Comparison of ENCODE assay signal across 1 cellular context in the genomic region with DNA sequence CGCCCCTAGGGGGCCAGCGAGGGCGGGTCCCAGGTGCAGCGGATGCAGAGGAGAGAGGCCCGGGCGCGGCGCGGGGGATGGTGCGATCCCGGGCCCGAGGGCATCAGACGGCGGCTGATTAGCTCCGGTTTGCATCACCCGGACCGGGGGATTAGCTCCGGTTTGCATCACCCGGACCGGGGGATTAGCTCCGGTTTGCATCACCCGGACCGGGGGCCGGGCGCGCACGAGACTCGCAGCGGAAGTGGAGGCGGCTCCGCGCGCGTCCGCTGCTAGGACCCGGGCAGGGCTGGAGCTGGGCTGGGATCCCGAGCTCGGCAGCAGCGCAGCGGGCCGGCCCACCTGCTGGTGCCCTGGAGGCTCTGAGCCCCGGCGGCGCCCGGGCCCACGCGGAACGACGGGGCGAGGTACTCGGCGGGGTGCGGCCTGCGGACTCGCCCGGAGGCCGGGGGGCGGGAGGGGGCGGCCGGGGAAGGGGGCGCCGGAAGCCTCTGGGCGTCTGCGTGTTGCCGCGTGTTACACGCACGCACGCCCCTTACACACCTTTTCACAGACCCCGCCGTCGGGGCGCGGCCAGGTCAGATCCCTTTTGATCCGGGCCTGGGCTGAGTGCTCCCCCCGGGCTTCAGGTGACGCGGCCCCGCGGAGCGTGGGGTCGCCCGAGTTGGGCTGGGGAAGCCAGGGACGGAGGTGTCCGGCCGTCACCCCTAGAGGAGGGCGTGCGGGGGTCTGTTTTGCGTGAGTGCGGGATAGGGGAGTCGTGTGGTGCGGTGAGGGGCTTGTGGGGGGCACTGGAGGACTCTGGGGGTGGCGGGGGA.
TF ChIP-seq lines count a peak whose summit lies in the region.

No MANE protein-coding gene starts in this region.

TF ChIP-seq in K562, 482 proteins besides CTCF, POLR2A, EP300 and RAD21 (continued from another document and continues in another):
- TF ChIP-seq, protein P1, sequence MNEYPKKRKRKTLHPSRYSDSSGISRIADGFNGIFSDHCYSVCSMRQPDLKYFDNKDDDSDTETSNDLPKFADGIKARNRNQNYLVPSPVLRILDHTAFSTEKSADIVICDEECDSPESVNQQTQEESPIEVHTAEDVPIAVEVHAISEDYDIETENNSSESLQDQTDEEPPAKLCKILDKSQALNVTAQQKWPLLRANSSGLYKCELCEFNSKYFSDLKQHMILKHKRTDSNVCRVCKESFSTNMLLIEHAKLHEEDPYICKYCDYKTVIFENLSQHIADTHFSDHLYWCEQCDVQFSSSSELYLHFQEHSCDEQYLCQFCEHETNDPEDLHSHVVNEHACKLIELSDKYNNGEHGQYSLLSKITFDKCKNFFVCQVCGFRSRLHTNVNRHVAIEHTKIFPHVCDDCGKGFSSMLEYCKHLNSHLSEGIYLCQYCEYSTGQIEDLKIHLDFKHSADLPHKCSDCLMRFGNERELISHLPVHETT (CRISPR knock-in tag; conservative IDR thresholded peaks at IDR 0.05 in 1 of 2, IDR thresholded peaks at IDR 0.05 in 1 of 2) = peak in 1 of 2 experiments; percentile 99; a peak in 3 of 4 replicates
- TF ChIP-seq, protein P2, sequence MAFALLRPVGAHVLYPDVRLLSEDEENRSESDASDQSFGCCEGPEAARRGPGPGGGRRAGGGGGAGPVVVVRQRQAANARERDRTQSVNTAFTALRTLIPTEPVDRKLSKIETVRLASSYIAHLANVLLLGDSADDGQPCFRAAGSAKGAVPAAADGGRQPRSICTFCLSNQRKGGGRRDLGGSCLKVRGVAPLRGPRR (CRISPR knock-in tag; IDR thresholded peaks at IDR 0.05) = no peak
- TF ChIP-seq EWSR1 (IDR thresholded peaks at IDR 0.05; ENCODE audit: borderline replicate concordance, low read depth, partially characterized antibody) (no peak), DDX20 (tag; IDR thresholded peaks at IDR 0.05; ENCODE audit: low read depth) (no peak), BDP1 (IDR thresholded peaks at IDR 0.05; ENCODE audit: insufficient read depth, insufficient read length) (no peak), NFATC3 (IDR thresholded peaks at IDR 0.05) (no peak), ZNF23 (CRISPR knock-in tag; IDR thresholded peaks at IDR 0.05) (no peak), CHD4 (IDR thresholded peaks at IDR 0.05; ENCODE audit: insufficient read depth, insufficient replicate concordance, low read depth, low read length, poor library complexity, severe bottlenecking) (no peak), MAFG (tag; conservative IDR thresholded peaks at IDR 0.05) (no peak), FOXJ2 (tag; IDR thresholded peaks at IDR 0.05) (peak; percentile 26), NCOR1 (IDR thresholded peaks at IDR 0.05) (peak; percentile 88), MAFK (IDR thresholded peaks at IDR 0.05; ENCODE audit: low read length) (no peak), SP1 (CRISPR knock-in tag; IDR thresholded peaks at IDR 0.05) (peak; percentile 59; the same call in 1 of the 2 replicates), NELFE (IDR thresholded peaks at IDR 0.05; ENCODE audit: insufficient read depth, insufficient read length) (no peak), ZSCAN32 (CRISPR knock-in tag; IDR thresholded peaks at IDR 0.05) (peak; percentile 98), COPS2 (conservative IDR thresholded peaks at IDR 0.05) (no peak), TAF1 (IDR thresholded peaks at IDR 0.05; ENCODE audit: control insufficient read depth, extremely low read depth, insufficient read depth, low read length, severe bottlenecking) (peak; percentile 67), DACH1 (IDR thresholded peaks at IDR 0.05; ENCODE audit: partially characterized antibody) (peak; percentile 64), DMBX1 (CRISPR knock-in tag; IDR thresholded peaks at IDR 0.05; ENCODE audit: borderline replicate concordance) (peak; percentile 86), RNF2 (IDR thresholded peaks at IDR 0.05) (peak; percentile 100), NR3C1 (CRISPR knock-in tag; IDR thresholded peaks at IDR 0.05) (peak; percentile 81; the same call in 1 of the 2 replicates), FOXP1 (CRISPR knock-in tag; IDR thresholded peaks at IDR 0.05) (no peak), HDAC1 (IDR thresholded peaks at IDR 0.05) (peak in 1 of 2 experiments; percentile 60; a peak in 2 of 4 replicates), KLF13 (tag; IDR thresholded peaks at IDR 0.05; ENCODE audit: borderline replicate concordance, low read depth) (peak; percentile 41; the same call in 1 of the 2 replicates), NR1H2 (CRISPR knock-in tag; IDR thresholded peaks at IDR 0.05) (no peak), TGIF2 (CRISPR knock-in tag; IDR thresholded peaks at IDR 0.05) (no peak), ZC3H8 (IDR thresholded peaks at IDR 0.05) (no peak), ZNF707 (CRISPR knock-in tag; conservative IDR thresholded peaks at IDR 0.05) (no peak), ZNF766 (CRISPR knock-in tag; conservative IDR thresholded peaks at IDR 0.05) (0 out of 2 replicates have a peak, but pooled peaks have one; percentile 51), PTBP1 (IDR thresholded peaks at IDR 0.05; ENCODE audit: low read depth, low read length) (no peak), GTF2F1 (IDR thresholded peaks at IDR 0.05; ENCODE audit: low read depth, low read length) (no peak), BRF1 (IDR thresholded peaks at IDR 0.05; ENCODE audit: borderline replicate concordance, extremely low read depth, insufficient read length) (no peak), KLF6 (CRISPR knock-in tag; IDR thresholded peaks at IDR 0.05; ENCODE audit: borderline replicate concordance) (peak; percentile 61; the same call in 1 of the 2 replicates), SAFB (IDR thresholded peaks at IDR 0.05; ENCODE audit: borderline replicate concordance, low read depth, low read length) (peak; percentile 30; the same call in 1 of the 2 replicates), CEBPB (tag; IDR thresholded peaks at IDR 0.05) (peak; percentile 91), TFAM (CRISPR knock-in tag; conservative IDR thresholded peaks at IDR 0.05) (no peak), SP2 (IDR thresholded peaks at IDR 0.05; ENCODE audit: extremely low read depth, low read depth, low read length, poor library complexity, severe bottlenecking) (no peak), SRF (CRISPR knock-in tag; IDR thresholded peaks at IDR 0.05) (no peak), SMAD4 (CRISPR knock-in tag; conservative IDR thresholded peaks at IDR 0.05) (peak; percentile 100), HOXB6 (CRISPR knock-in tag; IDR thresholded peaks at IDR 0.05; ENCODE audit: borderline replicate concordance) (no peak), GATAD2A (IDR thresholded peaks at IDR 0.05) (peak; percentile 48; the same call in 1 of the 2 replicates), CBFA2T3 (IDR thresholded peaks at IDR 0.05) (peak; percentile 78), TAF7 (tag; IDR thresholded peaks at IDR 0.05) (no peak), CTBP1 (IDR thresholded peaks at IDR 0.05; ENCODE audit: borderline replicate concordance) (peak; percentile 96), FOSL1 (tag; conservative IDR thresholded peaks at IDR 0.05) (peak; percentile 62), SETDB1 (IDR thresholded peaks at IDR 0.05; ENCODE audit: low read length) (no peak)
- TF ChIP-seq, protein P3, sequence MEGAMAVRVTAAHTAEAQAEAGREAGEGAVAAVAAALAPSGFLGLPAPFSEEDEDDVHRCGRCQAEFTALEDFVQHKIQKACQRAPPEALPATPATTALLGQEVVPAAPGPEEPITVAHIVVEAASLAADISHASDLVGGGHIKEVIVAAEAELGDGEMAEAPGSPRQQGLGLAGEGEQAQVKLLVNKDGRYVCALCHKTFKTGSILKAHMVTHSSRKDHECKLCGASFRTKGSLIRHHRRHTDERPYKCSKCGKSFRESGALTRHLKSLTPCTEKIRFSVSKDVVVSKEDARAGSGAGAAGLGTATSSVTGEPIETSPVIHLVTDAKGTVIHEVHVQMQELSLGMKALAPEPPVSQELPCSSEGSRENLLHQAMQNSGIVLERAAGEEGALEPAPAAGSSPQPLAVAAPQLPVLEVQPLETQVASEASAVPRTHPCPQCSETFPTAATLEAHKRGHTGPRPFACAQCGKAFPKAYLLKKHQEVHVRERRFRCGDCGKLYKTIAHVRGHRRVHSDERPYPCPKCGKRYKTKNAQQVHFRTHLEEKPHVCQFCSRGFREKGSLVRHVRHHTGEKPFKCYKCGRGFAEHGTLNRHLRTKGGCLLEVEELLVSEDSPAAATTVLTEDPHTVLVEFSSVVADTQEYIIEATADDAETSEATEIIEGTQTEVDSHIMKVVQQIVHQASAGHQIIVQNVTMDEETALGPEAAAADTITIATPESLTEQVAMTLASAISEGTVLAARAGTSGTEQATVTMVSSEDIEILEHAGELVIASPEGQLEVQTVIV (CRISPR knock-in tag; IDR thresholded peaks at IDR 0.05; ENCODE audit: borderline replicate concordance) = no peak
- TF ChIP-seq, protein P4, sequence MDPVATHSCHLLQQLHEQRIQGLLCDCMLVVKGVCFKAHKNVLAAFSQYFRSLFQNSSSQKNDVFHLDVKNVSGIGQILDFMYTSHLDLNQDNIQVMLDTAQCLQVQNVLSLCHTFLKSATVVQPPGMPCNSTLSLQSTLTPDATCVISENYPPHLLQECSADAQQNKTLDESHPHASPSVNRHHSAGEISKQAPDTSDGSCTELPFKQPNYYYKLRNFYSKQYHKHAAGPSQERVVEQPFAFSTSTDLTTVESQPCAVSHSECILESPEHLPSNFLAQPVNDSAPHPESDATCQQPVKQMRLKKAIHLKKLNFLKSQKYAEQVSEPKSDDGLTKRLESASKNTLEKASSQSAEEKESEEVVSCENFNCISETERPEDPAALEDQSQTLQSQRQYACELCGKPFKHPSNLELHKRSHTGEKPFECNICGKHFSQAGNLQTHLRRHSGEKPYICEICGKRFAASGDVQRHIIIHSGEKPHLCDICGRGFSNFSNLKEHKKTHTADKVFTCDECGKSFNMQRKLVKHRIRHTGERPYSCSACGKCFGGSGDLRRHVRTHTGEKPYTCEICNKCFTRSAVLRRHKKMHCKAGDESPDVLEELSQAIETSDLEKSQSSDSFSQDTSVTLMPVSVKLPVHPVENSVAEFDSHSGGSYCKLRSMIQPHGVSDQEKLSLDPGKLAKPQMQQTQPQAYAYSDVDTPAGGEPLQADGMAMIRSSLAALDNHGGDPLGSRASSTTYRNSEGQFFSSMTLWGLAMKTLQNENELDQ (CRISPR knock-in tag; IDR thresholded peaks at IDR 0.05; ENCODE audit: borderline replicate concordance) = no peak
- TF ChIP-seq, protein P5, sequence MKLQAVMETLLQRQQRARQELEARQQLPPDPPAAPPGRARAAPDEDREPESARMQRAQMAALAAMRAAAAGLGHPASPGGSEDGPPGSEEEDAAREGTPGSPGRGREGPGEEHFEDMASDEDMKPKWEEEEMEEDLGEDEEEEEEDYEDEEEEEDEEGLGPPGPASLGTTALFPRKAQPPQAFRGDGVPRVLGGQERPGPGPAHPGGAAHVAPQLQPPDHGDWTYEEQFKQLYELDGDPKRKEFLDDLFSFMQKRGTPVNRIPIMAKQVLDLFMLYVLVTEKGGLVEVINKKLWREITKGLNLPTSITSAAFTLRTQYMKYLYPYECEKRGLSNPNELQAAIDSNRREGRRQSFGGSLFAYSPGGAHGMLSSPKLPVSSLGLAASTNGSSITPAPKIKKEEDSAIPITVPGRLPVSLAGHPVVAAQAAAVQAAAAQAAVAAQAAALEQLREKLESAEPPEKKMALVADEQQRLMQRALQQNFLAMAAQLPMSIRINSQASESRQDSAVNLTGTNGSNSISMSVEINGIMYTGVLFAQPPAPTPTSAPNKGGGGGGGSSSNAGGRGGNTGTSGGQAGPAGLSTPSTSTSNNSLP (IDR thresholded peaks at IDR 0.05; ENCODE audit: borderline replicate concordance, low read depth, low read length) = no peak
- TF ChIP-seq, protein P6, sequence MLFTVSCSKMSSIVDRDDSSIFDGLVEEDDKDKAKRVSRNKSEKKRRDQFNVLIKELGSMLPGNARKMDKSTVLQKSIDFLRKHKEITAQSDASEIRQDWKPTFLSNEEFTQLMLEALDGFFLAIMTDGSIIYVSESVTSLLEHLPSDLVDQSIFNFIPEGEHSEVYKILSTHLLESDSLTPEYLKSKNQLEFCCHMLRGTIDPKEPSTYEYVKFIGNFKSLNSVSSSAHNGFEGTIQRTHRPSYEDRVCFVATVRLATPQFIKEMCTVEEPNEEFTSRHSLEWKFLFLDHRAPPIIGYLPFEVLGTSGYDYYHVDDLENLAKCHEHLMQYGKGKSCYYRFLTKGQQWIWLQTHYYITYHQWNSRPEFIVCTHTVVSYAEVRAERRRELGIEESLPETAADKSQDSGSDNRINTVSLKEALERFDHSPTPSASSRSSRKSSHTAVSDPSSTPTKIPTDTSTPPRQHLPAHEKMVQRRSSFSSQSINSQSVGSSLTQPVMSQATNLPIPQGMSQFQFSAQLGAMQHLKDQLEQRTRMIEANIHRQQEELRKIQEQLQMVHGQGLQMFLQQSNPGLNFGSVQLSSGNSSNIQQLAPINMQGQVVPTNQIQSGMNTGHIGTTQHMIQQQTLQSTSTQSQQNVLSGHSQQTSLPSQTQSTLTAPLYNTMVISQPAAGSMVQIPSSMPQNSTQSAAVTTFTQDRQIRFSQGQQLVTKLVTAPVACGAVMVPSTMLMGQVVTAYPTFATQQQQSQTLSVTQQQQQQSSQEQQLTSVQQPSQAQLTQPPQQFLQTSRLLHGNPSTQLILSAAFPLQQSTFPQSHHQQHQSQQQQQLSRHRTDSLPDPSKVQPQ (CRISPR knock-in tag; IDR thresholded peaks at IDR 0.05; ENCODE audit: borderline replicate concordance) = no peak
- TF ChIP-seq, protein P7, sequence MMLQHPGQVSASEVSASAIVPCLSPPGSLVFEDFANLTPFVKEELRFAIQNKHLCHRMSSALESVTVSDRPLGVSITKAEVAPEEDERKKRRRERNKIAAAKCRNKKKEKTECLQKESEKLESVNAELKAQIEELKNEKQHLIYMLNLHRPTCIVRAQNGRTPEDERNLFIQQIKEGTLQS (IDR thresholded peaks at IDR 0.05) = peak; percentile 99
- TF ChIP-seq, protein P7 (CRISPR knock-in tag; conservative IDR thresholded peaks at IDR 0.05) = 0 out of 2 replicates have a peak, but pooled peaks have one; percentile 35
- TF ChIP-seq, protein P8, sequence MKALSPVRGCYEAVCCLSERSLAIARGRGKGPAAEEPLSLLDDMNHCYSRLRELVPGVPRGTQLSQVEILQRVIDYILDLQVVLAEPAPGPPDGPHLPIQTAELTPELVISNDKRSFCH (CRISPR knock-in tag; IDR thresholded peaks at IDR 0.05) = no peak
- TF ChIP-seq, protein P8 (tag; IDR thresholded peaks at IDR 0.05) = no peak; the same call in 1 of the 2 replicates
- TF ChIP-seq, protein P9, sequence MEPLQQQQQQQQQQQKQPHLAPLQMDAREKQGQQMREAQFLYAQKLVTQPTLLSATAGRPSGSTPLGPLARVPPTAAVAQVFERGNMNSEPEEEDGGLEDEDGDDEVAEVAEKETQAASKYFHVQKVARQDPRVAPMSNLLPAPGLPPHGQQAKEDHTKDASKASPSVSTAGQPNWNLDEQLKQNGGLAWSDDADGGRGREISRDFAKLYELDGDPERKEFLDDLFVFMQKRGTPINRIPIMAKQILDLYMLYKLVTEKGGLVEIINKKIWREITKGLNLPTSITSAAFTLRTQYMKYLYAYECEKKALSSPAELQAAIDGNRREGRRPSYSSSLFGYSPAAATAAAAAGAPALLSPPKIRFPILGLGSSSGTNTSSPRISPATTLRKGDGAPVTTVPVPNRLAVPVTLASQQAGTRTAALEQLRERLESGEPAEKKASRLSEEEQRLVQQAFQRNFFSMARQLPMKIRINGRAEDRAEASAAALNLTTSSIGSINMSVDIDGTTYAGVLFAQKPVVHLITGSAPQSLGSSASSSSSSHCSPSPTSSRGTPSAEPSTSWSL (CRISPR knock-in tag; IDR thresholded peaks at IDR 0.05; ENCODE audit: borderline replicate concordance) = no peak
